1 cellular context compared by ENCODE assay signal in genomic region chr11:125056111-125056510, GRCh38. TPM values are rescaled to one million over a fixed set of nuclear protein-coding genes. Genes with fewer than 3 reads are reported as not detected.
"Had no signal": no experiment of that assay in that cellular context is flagged by ENCODE, and none has a peak within 500 bp of the region (broad histone marks: within the 10 kb centered on the region; RNA-seq: fewer than 3 reads in every experiment).

No MANE protein-coding gene starts in this region.

RNA-seq across cellular contexts. Expression of gene SLC37A2, which starts 7.0 kb away (rescaled TPM):
- total RNA-seq: G401 had no signal
